3 cellular contexts compared by ENCODE assay signal in the genomic region with DNA sequence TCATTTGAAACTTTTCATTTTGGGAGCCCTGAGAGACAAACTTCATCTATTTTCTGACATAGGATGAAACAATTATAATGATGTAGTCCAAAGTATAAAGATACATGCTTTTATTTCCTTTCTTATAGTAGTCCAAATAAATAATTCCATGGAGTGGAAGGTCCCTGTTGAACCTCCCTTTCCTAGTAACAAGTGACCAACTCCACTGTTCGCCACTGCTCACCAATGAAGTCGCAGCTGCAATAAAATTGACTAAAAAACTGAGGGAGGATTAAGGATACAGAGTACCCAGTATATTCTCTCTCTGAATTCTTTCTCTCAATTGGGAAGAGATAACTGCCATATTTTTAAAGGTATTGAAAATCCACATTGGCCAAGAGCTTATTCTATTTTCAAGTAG.
TF ChIP-seq lines count a peak whose summit lies in the region.

No MANE protein-coding gene starts in this region.

TF ChIP-seq in SK-N-SH, 30 proteins besides CTCF, POLR2A, EP300 and RAD21:
- TF ChIP-seq YY1 (IDR thresholded peaks at IDR 0.05; ENCODE audit: low read depth) (no peak), RFX5 (IDR thresholded peaks at IDR 0.05; ENCODE audit: low read length) (peak; percentile 85)

TF ChIP-seq in SK-N-SH treated with all-trans-retinoic acid at 6 μM for 48 hours, 23 proteins besides CTCF, POLR2A, EP300 and RAD21:
- TF ChIP-seq OSR1 (CRISPR knock-in tag; IDR thresholded peaks at IDR 0.05): no peak
- TF ChIP-seq TCF4 (CRISPR knock-in tag; IDR thresholded peaks at IDR 0.05; ENCODE audit: borderline replicate concordance): no peak
- TF ChIP-seq CSDC2 (CRISPR knock-in tag; IDR thresholded peaks at IDR 0.05): no peak
- no peak for TF ChIP-seq ARNTL (CRISPR knock-in tag; IDR thresholded peaks at IDR 0.05; ENCODE audit: borderline replicate concordance, low read depth)
- TF ChIP-seq ZNF70 (CRISPR knock-in tag; IDR thresholded peaks at IDR 0.05): no peak
- no peak for TF ChIP-seq ZFP30 (CRISPR knock-in tag; IDR thresholded peaks at IDR 0.05)
- no peak for TF ChIP-seq RARB (CRISPR knock-in tag; IDR thresholded peaks at IDR 0.05)
- no peak for TF ChIP-seq ZC3H10 (CRISPR knock-in tag; IDR thresholded peaks at IDR 0.05)
- no peak for TF ChIP-seq BACH2 (CRISPR knock-in tag; IDR thresholded peaks at IDR 0.05; ENCODE audit: borderline replicate concordance)
- TF ChIP-seq TOX (CRISPR knock-in tag; IDR thresholded peaks at IDR 0.05; ENCODE audit: borderline replicate concordance): no peak
- TF ChIP-seq ZNF8 (CRISPR knock-in tag; IDR thresholded peaks at IDR 0.05): no peak
- no peak for TF ChIP-seq ISL1 (CRISPR knock-in tag; IDR thresholded peaks at IDR 0.05)
- TF ChIP-seq, protein P1, sequence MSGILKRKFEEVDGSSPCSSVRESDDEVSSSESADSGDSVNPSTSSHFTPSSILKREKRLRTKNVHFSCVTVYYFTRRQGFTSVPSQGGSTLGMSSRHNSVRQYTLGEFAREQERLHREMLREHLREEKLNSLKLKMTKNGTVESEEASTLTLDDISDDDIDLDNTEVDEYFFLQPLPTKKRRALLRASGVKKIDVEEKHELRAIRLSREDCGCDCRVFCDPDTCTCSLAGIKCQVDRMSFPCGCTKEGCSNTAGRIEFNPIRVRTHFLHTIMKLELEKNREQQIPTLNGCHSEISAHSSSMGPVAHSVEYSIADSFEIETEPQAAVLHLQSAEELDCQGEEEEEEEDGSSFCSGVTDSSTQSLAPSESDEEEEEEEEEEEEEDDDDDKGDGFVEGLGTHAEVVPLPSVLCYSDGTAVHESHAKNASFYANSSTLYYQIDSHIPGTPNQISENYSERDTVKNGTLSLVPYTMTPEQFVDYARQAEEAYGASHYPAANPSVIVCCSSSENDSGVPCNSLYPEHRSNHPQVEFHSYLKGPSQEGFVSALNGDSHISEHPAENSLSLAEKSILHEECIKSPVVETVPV (CRISPR knock-in tag; IDR thresholded peaks at IDR 0.05): no peak
- TF ChIP-seq ESRRG (CRISPR knock-in tag; IDR thresholded peaks at IDR 0.05): no peak
- TF ChIP-seq, protein P2, sequence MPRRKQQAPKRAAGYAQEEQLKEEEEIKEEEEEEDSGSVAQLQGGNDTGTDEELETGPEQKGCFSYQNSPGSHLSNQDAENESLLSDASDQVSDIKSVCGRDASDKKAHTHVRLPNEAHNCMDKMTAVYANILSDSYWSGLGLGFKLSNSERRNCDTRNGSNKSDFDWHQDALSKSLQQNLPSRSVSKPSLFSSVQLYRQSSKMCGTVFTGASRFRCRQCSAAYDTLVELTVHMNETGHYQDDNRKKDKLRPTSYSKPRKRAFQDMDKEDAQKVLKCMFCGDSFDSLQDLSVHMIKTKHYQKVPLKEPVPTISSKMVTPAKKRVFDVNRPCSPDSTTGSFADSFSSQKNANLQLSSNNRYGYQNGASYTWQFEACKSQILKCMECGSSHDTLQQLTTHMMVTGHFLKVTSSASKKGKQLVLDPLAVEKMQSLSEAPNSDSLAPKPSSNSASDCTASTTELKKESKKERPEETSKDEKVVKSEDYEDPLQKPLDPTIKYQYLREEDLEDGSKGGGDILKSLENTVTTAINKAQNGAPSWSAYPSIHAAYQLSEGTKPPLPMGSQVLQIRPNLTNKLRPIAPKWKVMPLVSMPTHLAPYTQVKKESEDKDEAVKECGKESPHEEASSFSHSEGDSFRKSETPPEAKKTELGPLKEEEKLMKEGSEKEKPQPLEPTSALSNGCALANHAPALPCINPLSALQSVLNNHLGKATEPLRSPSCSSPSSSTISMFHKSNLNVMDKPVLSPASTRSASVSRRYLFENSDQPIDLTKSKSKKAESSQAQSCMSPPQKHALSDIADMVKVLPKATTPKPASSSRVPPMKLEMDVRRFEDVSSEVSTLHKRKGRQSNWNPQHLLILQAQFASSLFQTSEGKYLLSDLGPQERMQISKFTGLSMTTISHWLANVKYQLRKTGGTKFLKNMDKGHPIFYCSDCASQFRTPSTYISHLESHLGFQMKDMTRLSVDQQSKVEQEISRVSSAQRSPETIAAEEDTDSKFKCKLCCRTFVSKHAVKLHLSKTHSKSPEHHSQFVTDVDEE (CRISPR knock-in tag; IDR thresholded peaks at IDR 0.05): no peak
- TF ChIP-seq GLIS3 (CRISPR knock-in tag; IDR thresholded peaks at IDR 0.05): no peak

TF ChIP-seq in H1, 55 proteins besides CTCF, POLR2A, EP300 and RAD21:
- TF ChIP-seq RFX5 (IDR thresholded peaks at IDR 0.05; ENCODE audit: borderline replicate concordance, low read depth, low read length): peak; percentile 38; the same call in 1 of the 2 replicates
- TF ChIP-seq, protein P3, sequence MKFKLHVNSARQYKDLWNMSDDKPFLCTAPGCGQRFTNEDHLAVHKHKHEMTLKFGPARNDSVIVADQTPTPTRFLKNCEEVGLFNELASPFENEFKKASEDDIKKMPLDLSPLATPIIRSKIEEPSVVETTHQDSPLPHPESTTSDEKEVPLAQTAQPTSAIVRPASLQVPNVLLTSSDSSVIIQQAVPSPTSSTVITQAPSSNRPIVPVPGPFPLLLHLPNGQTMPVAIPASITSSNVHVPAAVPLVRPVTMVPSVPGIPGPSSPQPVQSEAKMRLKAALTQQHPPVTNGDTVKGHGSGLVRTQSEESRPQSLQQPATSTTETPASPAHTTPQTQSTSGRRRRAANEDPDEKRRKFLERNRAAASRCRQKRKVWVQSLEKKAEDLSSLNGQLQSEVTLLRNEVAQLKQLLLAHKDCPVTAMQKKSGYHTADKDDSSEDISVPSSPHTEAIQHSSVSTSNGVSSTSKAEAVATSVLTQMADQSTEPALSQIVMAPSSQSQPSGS (IDR thresholded peaks at IDR 0.05; ENCODE audit: low read length): no peak
